1 cellular context compared by ENCODE assay signal in genomic region chr11:119447664-119448242, GRCh38.
TF ChIP-seq lines count a peak whose summit lies in the region.

No MANE protein-coding gene starts in this region.

TF ChIP-seq in H1, 55 proteins besides CTCF, POLR2A, EP300 and RAD21:
- TF ChIP-seq CHD1 (IDR thresholded peaks at IDR 0.05; ENCODE audit: low read depth, low read length) (no peak), EZH2 (IDR thresholded peaks at IDR 0.05; ENCODE audit: low read depth, low read length, severe bottlenecking) (no peak)
